In the genomic region with DNA sequence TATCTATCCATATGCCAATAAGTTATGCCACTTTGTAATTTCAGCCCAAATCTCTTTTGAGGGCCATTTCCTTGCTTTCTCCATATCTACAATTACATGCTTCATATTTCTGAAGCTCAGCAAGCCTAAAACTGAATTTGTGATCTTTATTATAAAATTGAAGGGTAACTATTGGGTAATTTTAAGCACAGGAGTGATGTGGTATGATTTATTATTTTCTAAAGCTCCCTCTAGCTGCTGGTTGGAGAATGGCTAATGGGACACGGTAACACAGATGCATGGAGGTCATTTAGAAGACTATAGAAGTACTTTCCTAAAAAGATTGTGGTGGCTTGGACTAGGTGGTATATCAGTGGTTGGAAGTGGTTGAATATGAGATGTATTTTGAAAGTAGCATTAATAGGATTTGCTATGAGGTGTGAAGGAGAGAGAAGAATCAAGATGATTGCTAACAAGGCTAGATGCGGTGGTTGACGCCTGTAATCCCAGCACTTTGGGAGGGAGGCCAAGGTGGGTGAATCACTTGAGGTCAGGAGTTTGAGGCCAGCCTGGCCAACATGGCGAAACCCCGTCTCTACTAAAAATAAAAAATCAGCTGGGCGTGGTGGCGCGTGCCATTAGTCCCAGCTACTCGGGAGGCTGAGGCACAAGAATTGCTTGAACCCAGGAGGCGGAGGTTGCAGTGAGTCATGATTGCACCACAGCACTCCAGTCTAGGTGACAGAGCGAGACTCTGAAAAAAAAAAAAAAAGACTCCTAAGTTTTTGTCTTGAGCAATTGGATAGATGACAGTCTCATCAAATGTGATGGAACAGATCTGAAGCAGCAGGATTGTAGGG, we compare ENCODE assay signal across 12 cellular contexts. TPM values are rescaled to one million over a fixed set of nuclear protein-coding genes. Genes with fewer than 3 reads are reported as not detected.
DNase-seq lines count a peak whose midpoint lies in the region; ATAC-seq and TF ChIP-seq lines count a peak whose summit lies in the region.
"Had no signal": no experiment of that assay in that cellular context is flagged by ENCODE, and none has a peak within 500 bp of the region (broad histone marks: within the 10 kb centered on the region; RNA-seq: fewer than 3 reads in every experiment).

No MANE protein-coding gene starts in this region.

- no peaks in the 10 kb centered on the region for H3K9me3 ChIP-seq in right lobe of liver

- DNase-seq in activated CD8-positive, alpha-beta T cell treated with anti-CD3 and anti-CD28 coated beads, Interleukin-2, amount 10 ng/mL, durations not matched to agents 7 days and 5 days: no peak
- no peak for DNase-seq in right lobe of liver
- no peak for DNase-seq in activated CD4-positive, alpha-beta T cell treated with anti-CD3 and anti-CD28 coated beads for 4 hours
- no peak for DNase-seq in effector CD8-positive, alpha-beta T cell (lab: John Stamatoyannopoulos, UW)
- DNase-seq: central memory CD4-positive, alpha-beta T cell; T-helper 1 cell had no signal

- no peak overlapping the region for H2AFZ ChIP-seq in KMS-11 (ENCODE audit: low read depth)

- H3K9ac ChIP-seq in KMS-11: no peak overlapping the region

- H4K20me1 ChIP-seq in KMS-11 (ENCODE audit: insufficient read depth): no peaks in the 10 kb centered on the region

- H3K4me1 Mint-ChIP-seq in activated CD8-positive, alpha-beta T cell treated with anti-CD3 and anti-CD28 coated beads, Interleukin-2, amount 10 ng/mL, durations not matched to agents 7 days and 5 days (ENCODE audit: low read depth): no peaks in the 10 kb centered on the region

- CTCF ChIA-PET in activated CD8-positive, alpha-beta T cell treated with anti-CD3 and anti-CD28 coated beads, Interleukin-2, amount 10 ng/mL, durations not matched to agents 7 days and 5 days (lab: Charles Lee): interaction anchor here (0.6 to 3.3 kb wide), 13 partner anchors 8 to 250 kb away, joined by 3 to 11 read pairs (median 3); a partner anchor contains a TSS

- H3K36me3 ChIP-seq in KMS-11 (ENCODE audit: insufficient read depth) (no peaks in the 10 kb centered on the region), right lobe of liver (no peaks in the 10 kb centered on the region)

- TF ChIP-seq POLR2A in right lobe of liver (IDR thresholded peaks at IDR 0.05) (no peak), GM18505 (IDR thresholded peaks at IDR 0.05; ENCODE audit: borderline replicate concordance, extremely low read depth, insufficient read depth, insufficient read length) (no peak)

- H3K27me3 ChIP-seq in KMS-11 (ENCODE audit: insufficient read depth, low read depth): no peaks in the 10 kb centered on the region
- H3K27me3 ChIP-seq in right lobe of liver: no peaks in the 10 kb centered on the region

- intact Hi-C loops in right lobe of liver (cut with DNase I): no loop called here

- H3K27ac ChIP-seq in C4-2B: no peak overlapping the region
- no peak overlapping the region for H3K27ac ChIP-seq in KMS-11
- no peak overlapping the region for H3K27ac ChIP-seq in right lobe of liver

- no peaks in the 10 kb centered on the region for H3K9me3 Mint-ChIP-seq in activated CD8-positive, alpha-beta T cell treated with anti-CD3 and anti-CD28 coated beads, Interleukin-2, amount 10 ng/mL, durations not matched to agents 7 days and 5 days (ENCODE audit: insufficient read depth)
- H3K9me3 Mint-ChIP-seq: naive thymus-derived CD8-positive, alpha-beta T cell; stimulated activated naive CD8-positive, alpha-beta T cell treated with anti-CD3 and anti-CD28 coated beads, Interleukin-15, Interleukin-2, amounts not matched to agents 100 ng/mL and 50 ng/mL, for 24 hours had no signal

- no peak overlapping the region for H3K4me3 ChIP-seq in KMS-11 (IDR thresholded peaks at IDR 0.05; ENCODE audit: insufficient read depth, low read depth, low read length)
- H3K4me3 ChIP-seq in right lobe of liver: no peak overlapping the region

- H3K27ac Mint-ChIP-seq in activated CD8-positive, alpha-beta T cell treated with anti-CD3 and anti-CD28 coated beads, Interleukin-2, amount 10 ng/mL, durations not matched to agents 7 days and 5 days: no peak overlapping the region
- H3K27ac Mint-ChIP-seq: stimulated activated naive CD8-positive, alpha-beta T cell treated with anti-CD3 and anti-CD28 coated beads, Interleukin-15, Interleukin-2, amounts not matched to agents 100 ng/mL and 50 ng/mL, for 24 hours had no signal

- POLR2A ChIA-PET in activated CD8-positive, alpha-beta T cell treated with anti-CD3 and anti-CD28 coated beads, Interleukin-2, amount 10 ng/mL, durations not matched to agents 7 days and 5 days (lab: Charles Lee): no interaction called here

- WGBS in right lobe of liver (ENCODE audit: insufficient coverage, low coverage, low lambda C conversion rate, missing lambda C conversion rate): 84% methylated on average over 10 of the region's 11 CpGs

- peak; percentile 85 for TF ChIP-seq CTCF in C4-2B (conservative IDR thresholded peaks at IDR 0.05)
- peak; percentile 92 for TF ChIP-seq CTCF in KMS-11 (conservative IDR thresholded peaks at IDR 0.05; ENCODE audit: low read depth, low read length)
- TF ChIP-seq CTCF in right lobe of liver (IDR thresholded peaks at IDR 0.05): peak; percentile 29 to 58 (median 54)

- H3K4me1 ChIP-seq in KMS-11 (ENCODE audit: low read depth, poor library complexity, severe bottlenecking): peaks cover 5% of the 10 kb centered on the region
- peaks cover 0 to 5% (median 2%) of the 10 kb centered on the region in 4 donors for H3K4me1 ChIP-seq in right lobe of liver

- no peaks in the 10 kb centered on the region for H3K27me3 Mint-ChIP-seq in activated CD8-positive, alpha-beta T cell treated with anti-CD3 and anti-CD28 coated beads, Interleukin-2, amount 10 ng/mL, durations not matched to agents 7 days and 5 days (ENCODE audit: low read depth)
- H3K27me3 Mint-ChIP-seq: naive thymus-derived CD8-positive, alpha-beta T cell; stimulated activated naive CD8-positive, alpha-beta T cell treated with anti-CD3 and anti-CD28 coated beads, Interleukin-15, Interleukin-2, amounts not matched to agents 100 ng/mL and 50 ng/mL, for 24 hours had no signal

- peaks cover 2% of the 10 kb centered on the region for H3K36me3 Mint-ChIP-seq in activated CD8-positive, alpha-beta T cell treated with anti-CD3 and anti-CD28 coated beads, Interleukin-2, amount 10 ng/mL, durations not matched to agents 7 days and 5 days (ENCODE audit: low read depth)

- peak; percentile 53 for ATAC-seq in activated CD8-positive, alpha-beta T cell treated with anti-CD3 and anti-CD28 coated beads, Interleukin-2, amount 10 ng/mL, durations not matched to agents 7 days and 5 days
- peak; percentile 26 to 69 (median 50) for ATAC-seq in right lobe of liver
- ATAC-seq in GM18505 (IDR thresholded peaks at IDR 0.05; ENCODE audit: unreplicated experiment): no peak
- no peak for ATAC-seq in GM19023 (IDR thresholded peaks at IDR 0.05; ENCODE audit: unreplicated experiment)

- no peak overlapping the region for H3K4me2 ChIP-seq in KMS-11

- H3K4me3 Mint-ChIP-seq in activated CD8-positive, alpha-beta T cell treated with anti-CD3 and anti-CD28 coated beads, Interleukin-2, amount 10 ng/mL, durations not matched to agents 7 days and 5 days: no peak overlapping the region
- H3K4me3 Mint-ChIP-seq: naive thymus-derived CD8-positive, alpha-beta T cell; stimulated activated naive CD8-positive, alpha-beta T cell treated with anti-CD3 and anti-CD28 coated beads, Interleukin-15, Interleukin-2, amounts not matched to agents 100 ng/mL and 50 ng/mL, for 24 hours had no signal

- H3K79me2 ChIP-seq in KMS-11 (ENCODE audit: insufficient read depth, low read depth): peaks cover 38% of the 10 kb centered on the region; the same call in 1 of the 2 replicates

RNA-seq across cellular contexts. Expression of a gene that starts 13.9 kb away (rescaled TPM):
- 10 to 100 TPM; 15.7 to 18.1 TPM for total RNA-seq in activated CD8-positive, alpha-beta T cell treated with anti-CD3 and anti-CD28 coated beads, Interleukin-2, amount 10 ng/mL, durations not matched to agents 7 days and 5 days
- 10 to 100 TPM; 12.7 to 35.4 (median 21.7) TPM for total RNA-seq in right lobe of liver

RNA-seq across cellular contexts. Expression of a gene that starts 33.1 kb away (rescaled TPM):
- total RNA-seq in activated CD8-positive, alpha-beta T cell treated with anti-CD3 and anti-CD28 coated beads, Interleukin-2, amount 10 ng/mL, durations not matched to agents 7 days and 5 days: 10 to 100 TPM; 18.4 to 18.5 TPM
- 10 to 100 TPM in 4 of 6 experiments, 1 to 10 TPM in 2; 8.0 to 12.1 (median 11.0) TPM for total RNA-seq in right lobe of liver

Comparison
In these comparisons a context has a peak if more than half of its experiments do, and no peak if none do; other contexts are left out.
1. ATAC-seq: peak in activated CD8-positive, alpha-beta T cell treated with anti-CD3 and anti-CD28 coated beads, Interleukin-2, amount 10 ng/mL, durations not matched to agents 7 days and 5 days (single experiment) and right lobe of liver (4 of 4); none in GM18505 (single experiment) and GM19023 (single experiment).
2. Peak in every context shown above with its lines, with median percentiles within 50 percentile points of each other: CTCF ChIP-seq.